7 cellular contexts compared by ENCODE assay signal in the genomic region with DNA sequence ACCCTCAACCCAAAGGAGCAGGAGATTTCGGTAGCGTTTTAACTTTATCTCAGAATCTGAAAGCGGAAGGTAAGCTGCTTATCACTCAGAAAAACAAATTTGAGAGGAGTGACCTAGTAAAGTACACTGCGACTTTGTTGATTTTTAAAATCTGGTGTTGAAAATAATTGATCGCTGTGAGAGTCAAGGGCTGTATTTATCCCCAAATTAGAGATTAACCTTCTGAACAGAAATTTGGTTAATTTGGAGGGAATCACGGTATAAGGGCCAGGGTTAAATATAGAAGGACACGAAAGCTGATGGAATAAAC. TPM values are rescaled to one million over a fixed set of nuclear protein-coding genes. Genes with fewer than 3 reads are reported as not detected.
DNase-seq lines count a peak whose midpoint lies in the region; ATAC-seq, FAIRE-seq and TF ChIP-seq lines count a peak whose summit lies in the region.

No MANE protein-coding gene starts in this region.

- H4K20me1 ChIP-seq in astrocyte (ENCODE audit: insufficient read depth, low read length): no peaks in the 10 kb centered on the region

- no peaks in the 10 kb centered on the region for H3K4me1 Mint-ChIP-seq in astrocyte (ENCODE audit: low read depth, unreplicated experiment)

- H3K79me2 ChIP-seq in astrocyte (ENCODE audit: insufficient read depth, low read length): no peaks in the 10 kb centered on the region

- FAIRE-seq in astrocyte (lab: Jason Lieb, UNC): no peak

- peak overlapping the region; percentile 80 for H3K4me3 Mint-ChIP-seq in astrocyte (ENCODE audit: unreplicated experiment)

- H3K4me3 ChIP-seq in HUES6 (ENCODE audit: low read depth, low read length) (peak overlapping the region; percentile 52), astrocyte (ENCODE audit: insufficient read depth, low read depth, low read length) (peak overlapping the region; percentile 57), left lung (peak overlapping the region; percentile 17 to 29), subcutaneous abdominal adipose tissue (ENCODE audit: low read depth in 1 of 5, low read length in 5 of 5) (peak overlapping the region; percentile 30 to 61 (median 51))

- TF ChIP-seq CTCF in astrocyte (IDR thresholded peaks at IDR 0.05; ENCODE audit: insufficient read depth, low read depth, low read length) (no peak), left lung (IDR thresholded peaks at IDR 0.05) (no peak), omental fat pad (IDR thresholded peaks at IDR 0.05) (no peak)

- ATAC-seq in left lung: no peak
- ATAC-seq in omental fat pad (ENCODE audit: low FRiP score): no peak

- no peaks in the 10 kb centered on the region for H3K27me3 Mint-ChIP-seq in astrocyte (ENCODE audit: low read depth, unreplicated experiment)

- H3K9me3 Mint-ChIP-seq in astrocyte (ENCODE audit: unreplicated experiment): no peaks in the 10 kb centered on the region

- H3K36me3 Mint-ChIP-seq in astrocyte (ENCODE audit: low read depth, unreplicated experiment): no peaks in the 10 kb centered on the region

- H3K27me3 ChIP-seq in HUES6 (ENCODE audit: control insufficient read depth, insufficient read depth, low read length): peaks cover 2% of the 10 kb centered on the region; the same call in 1 of the 2 replicates
- H3K27me3 ChIP-seq in astrocyte (ENCODE audit: insufficient read depth, low read length): no peaks in the 10 kb centered on the region
- H3K27me3 ChIP-seq in left lung: peaks cover 3 to 10% of the 10 kb centered on the region in 2 donors
- peaks cover 0 to 27% (median 12%) of the 10 kb centered on the region in 5 donors for H3K27me3 ChIP-seq in subcutaneous abdominal adipose tissue (ENCODE audit: control insufficient read depth in 5 of 5, insufficient read depth in 4 of 5, low read length in 5 of 5)

- H3K9me3 ChIP-seq in HUES6 (ENCODE audit: control insufficient read depth, insufficient read depth, low read depth, low read length): no peaks in the 10 kb centered on the region
- H3K9me3 ChIP-seq in astrocyte (ENCODE audit: insufficient read depth, low read depth, low read length): no peaks in the 10 kb centered on the region
- no peaks in the 10 kb centered on the region for H3K9me3 ChIP-seq in left lung
- H3K9me3 ChIP-seq in subcutaneous abdominal adipose tissue (ENCODE audit: control insufficient read depth in 5 of 5, low read length in 5 of 5): no peaks in the 10 kb centered on the region

- peak overlapping the region; percentile 60 for H2AFZ ChIP-seq in astrocyte (ENCODE audit: low read depth, low read length)

- H3K36me3 ChIP-seq in HUES6 (ENCODE audit: control insufficient read depth, insufficient read depth, low read length) (no peaks in the 10 kb centered on the region), astrocyte (ENCODE audit: insufficient read depth, low read length) (no peaks in the 10 kb centered on the region), left lung (no peaks in the 10 kb centered on the region), subcutaneous abdominal adipose tissue (ENCODE audit: control insufficient read depth in 5 of 5, insufficient read depth in 5 of 5, low read length in 5 of 5) (no peaks in the 10 kb centered on the region)

- in situ Hi-C loops in KBM-7 (cut with MboI; ENCODE audit: low pct_unique_long_range_greater_than_20kb, low sequenced_read_pairs): no loop called here

- intact Hi-C loops in left lung (cut with DNase I): no loop called here

- H3K9ac ChIP-seq in HUES6 (ENCODE audit: low read length) (peak overlapping the region; percentile 52), astrocyte (ENCODE audit: low read length) (peak overlapping the region; percentile 80), subcutaneous abdominal adipose tissue (ENCODE audit: low read length in 5 of 5) (peak overlapping the region in 2 of 5 donors; percentile 58 to 71)

- peaks cover 42% of the 10 kb centered on the region for H3K4me1 ChIP-seq in HUES6 (ENCODE audit: control insufficient read depth, insufficient read depth, low read length)
- peaks cover 13% of the 10 kb centered on the region for H3K4me1 ChIP-seq in astrocyte (ENCODE audit: insufficient read depth, low read length)
- H3K4me1 ChIP-seq in left lung: peaks cover 0 to 8% of the 10 kb centered on the region in 2 donors
- peaks cover 0 to 13% (median 10%) of the 10 kb centered on the region in 5 donors for H3K4me1 ChIP-seq in subcutaneous abdominal adipose tissue (ENCODE audit: control insufficient read depth in 5 of 5, insufficient read depth in 5 of 5, low read length in 5 of 5)

- H3K27ac ChIP-seq in HUES6 (ENCODE audit: low read depth, low read length) (0 out of 2 replicates have a peak overlapping the region, but pooled peaks have one; percentile 5), astrocyte (ENCODE audit: low read depth, low read length) (peak overlapping the region; percentile 60), left lung (peak overlapping the region; percentile 64 to 72), subcutaneous abdominal adipose tissue (ENCODE audit: low read depth, low read length) (peak overlapping the region; percentile 68)

- H3K4me2 ChIP-seq in astrocyte (ENCODE audit: low read length): peak overlapping the region; percentile 85

- DNase-seq in astrocyte (ENCODE audit: low read depth) (no peak), left lung (no peak), omental fat pad (ENCODE audit: low spot score) (no peak), NCI-H226 (no peak), KBM-7 (no peak)

- H3K27ac Mint-ChIP-seq in astrocyte (ENCODE audit: unreplicated experiment): peak overlapping the region; percentile 14

RNA-seq across cellular contexts. Expression of a gene that starts 0.2 kb away (rescaled TPM):
- total RNA-seq in astrocyte (5.9 and 7.2 TPM in 2 replicates), left lung (10 to 100 TPM in 1 of 2 donors, 1 to 10 TPM in 1; 7.8 to 11.8 TPM), omental fat pad (1 to 10 TPM; 1.2 to 3.9 (median 2.3) TPM)

Comparison
In these comparisons a context has a peak if more than half of its experiments do, and no peak if none do; other contexts are left out.
1. H3K27ac ChIP-seq: peak in every context shown above with its lines; median percentile 68 in left lung; 68 in subcutaneous abdominal adipose tissue; 60 in astrocyte; 5 in HUES6.